In genomic region chrX:9466115-9466495, GRCh38 we compare ENCODE assay signal across 8 cellular contexts. TPM values are rescaled to one million over a fixed set of nuclear protein-coding genes. Genes with fewer than 3 reads are reported as not detected.
DNase-seq lines count a peak whose midpoint lies in the region; ATAC-seq and TF ChIP-seq lines count a peak whose summit lies in the region.

No MANE protein-coding gene starts in this region.

- H3K9me3 ChIP-seq in T-helper 17 cell (ENCODE audit: control insufficient read depth, low read length, poor library complexity, severe bottlenecking): no peaks in the 10 kb centered on the region
- H3K9me3 ChIP-seq in muscle layer of duodenum (ENCODE audit: control insufficient read depth in 1 of 2, low read length in 2 of 2): no peaks in the 10 kb centered on the region
- no peaks in the 10 kb centered on the region for H3K9me3 ChIP-seq in upper lobe of left lung

- no peak for TF ChIP-seq EP300 in upper lobe of left lung (IDR thresholded peaks at IDR 0.05)

- H3K4me1 ChIP-seq in muscle layer of duodenum (ENCODE audit: control insufficient read depth in 1 of 2, insufficient read depth in 2 of 2, low read length in 2 of 2): peaks cover 0 to 12% of the 10 kb centered on the region in 2 donors
- peaks cover 0 to 48% (median 16%) of the 10 kb centered on the region in 4 donors for H3K4me1 ChIP-seq in upper lobe of left lung

- H3K27ac Mint-ChIP-seq in T-helper 17 cell: peak overlapping the region; percentile 47

- no peak for ATAC-seq in T-helper 17 cell
- ATAC-seq in upper lobe of left lung (ENCODE audit: low FRiP score in 2 of 2): peak in 1 of 2 donors; percentile 39
- ATAC-seq in GM19463 (IDR thresholded peaks at IDR 0.05; ENCODE audit: unreplicated experiment): no peak

- H3K4me1 Mint-ChIP-seq in T-helper 17 cell: peaks cover 24% of the 10 kb centered on the region

- H3K36me3 ChIP-seq in muscle layer of duodenum (ENCODE audit: control insufficient read depth in 1 of 2, insufficient read depth in 2 of 2, low read length in 2 of 2) (no peaks in the 10 kb centered on the region), upper lobe of left lung (no peaks in the 10 kb centered on the region)

- H3K4me3 ChIP-seq in epithelial cell of esophagus (ENCODE audit: low read length) (peak overlapping the region; percentile 53), muscle layer of duodenum (ENCODE audit: low read depth in 1 of 2, low read length in 2 of 2) (peak overlapping the region; percentile 39 to 73), upper lobe of left lung (peak overlapping the region; percentile 58 to 69 (median 62))

- no peaks in the 10 kb centered on the region for H3K27me3 Mint-ChIP-seq in T-helper 17 cell

- H3K36me3 Mint-ChIP-seq in T-helper 17 cell (ENCODE audit: low read depth): no peaks in the 10 kb centered on the region

- peak overlapping the region; percentile 81 for H3K4me3 Mint-ChIP-seq in T-helper 17 cell

- DNase-seq in HCEC 1CT: peak; percentile 11
- peak in 1 of 3 donors; percentile 10 for DNase-seq in T-helper 17 cell
- DNase-seq in epithelial cell of esophagus (ENCODE audit: low read depth): peak; percentile 13
- peak; percentile 44 to 79 for DNase-seq in upper lobe of left lung
- no peak for DNase-seq in DMS153 treated with DMSO at 0.1 percent for 48 hours (lab: John Stamatoyannopoulos, UW; ENCODE audit: unreplicated experiment)

- H3K27me3 ChIP-seq in muscle layer of duodenum (ENCODE audit: low read depth, low read length) (no peaks in the 10 kb centered on the region), upper lobe of left lung (peaks cover 0 to 16% (median 0%) of the 10 kb centered on the region in 4 donors)

- 0 to 2% methylated on average over 1 to 17 of the region's 31 CpGs for WGBS in upper lobe of left lung, 2 donors

- no peak for TF ChIP-seq CTCF in C4-2B (conservative IDR thresholded peaks at IDR 0.05)
- no peak for TF ChIP-seq CTCF in epithelial cell of esophagus (IDR thresholded peaks at IDR 0.05; ENCODE audit: insufficient read depth, low read depth, low read length, missing control alignments)
- no peak for TF ChIP-seq CTCF in upper lobe of left lung (IDR thresholded peaks at IDR 0.05)

- H3K27ac ChIP-seq in C4-2B (peak overlapping the region; percentile 96), muscle layer of duodenum (ENCODE audit: low read length) (no peak overlapping the region), upper lobe of left lung (peak overlapping the region; percentile 60 to 81 (median 70))

- TF ChIP-seq POLR2A in upper lobe of left lung (IDR thresholded peaks at IDR 0.05): no peak

RNA-seq across cellular contexts. Expression of gene TBL1X, which starts 1.2 kb away (rescaled TPM):
- total RNA-seq in T-helper 17 cell (10 to 100 TPM; 15.7 to 20.2 TPM), upper lobe of left lung (10 to 100 TPM in 4 of 6 donors, 1 to 10 TPM in 2; 6.3 to 21.4 (median 12.8) TPM)
